In the genomic region with DNA sequence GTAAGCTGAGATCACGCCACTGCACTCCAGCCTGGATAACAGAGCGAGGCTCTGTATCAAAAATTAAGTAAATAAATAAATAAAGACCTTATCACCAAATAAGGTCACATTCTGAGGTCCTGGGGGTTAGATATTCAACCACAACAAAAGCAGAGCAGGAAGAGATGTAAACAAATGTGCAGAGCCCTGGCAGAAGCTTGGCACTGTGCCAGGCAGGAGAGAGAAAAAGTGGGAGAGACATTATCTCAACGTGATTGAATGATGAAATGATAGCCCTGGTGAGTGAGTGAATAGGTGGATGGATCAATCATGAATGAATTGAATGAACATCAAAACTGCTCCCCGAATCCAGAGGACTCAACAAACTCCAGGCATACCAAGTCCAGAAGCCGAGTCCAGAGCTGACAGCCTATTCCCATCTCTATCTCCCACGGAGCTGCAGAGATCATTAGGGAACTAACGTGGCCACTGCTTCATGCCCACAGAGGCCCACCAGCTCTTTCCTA, we compare ENCODE assay signal across 8 cellular contexts.
A peak's percentile ranks its signal among the peaks of the same experiment; 100 is the strongest.
DNase-seq lines count a peak whose midpoint lies in the region; ATAC-seq, FAIRE-seq and TF ChIP-seq lines count a peak whose summit lies in the region.

No MANE protein-coding gene starts in this region.

- WGBS in body of pancreas, 2 donors: 40 to 47% methylated on average over 7 of the region's 7 CpGs

- CTCF ChIA-PET in Caco-2 (lab: Charles Lee): interaction anchor here (0.7 to 1.8 kb wide), 3 partner anchors 45 to 106 kb away, joined by 5 to 10 read pairs (median 5); no protein-coding TSS in a partner anchor

- peaks cover 66% of the 10 kb centered on the region for H3K4me1 Mint-ChIP-seq in Caco-2 (ENCODE audit: low read depth, unreplicated experiment)

- H3K27me3 ChIP-seq in Caco-2 (replicated peaks; ENCODE audit: control insufficient read depth, insufficient read depth, low read length) (no peaks in the 10 kb centered on the region), body of pancreas (no peaks in the 10 kb centered on the region), neutrophil (no peaks in the 10 kb centered on the region)

- ATAC-seq in body of pancreas: no peak
- ATAC-seq in GM19351 (IDR thresholded peaks at IDR 0.05; ENCODE audit: unreplicated experiment): no peak
- no peak for ATAC-seq in GM21526 (IDR thresholded peaks at IDR 0.05; ENCODE audit: low FRiP score, unreplicated experiment)

- no peak overlapping the region for H3K4me3 Mint-ChIP-seq in Caco-2 (ENCODE audit: unreplicated experiment)

- peak overlapping the region; percentile 94 for H3K27ac Mint-ChIP-seq in Caco-2 (ENCODE audit: unreplicated experiment)

- DNase-seq in Caco-2 (no peak), NCI-H2171 treated with DMSO at 0.1 percent for 48 hours (lab: John Stamatoyannopoulos, UW) (peak; percentile 67), body of pancreas (peak in 1 of 4 donors; percentile 29), frontal cortex (ENCODE audit: low spot score in 2 of 2) (no peak), GOT3 (lab: John Stamatoyannopoulos, UW) (no peak)

- peaks cover 11% of the 10 kb centered on the region for H3K36me3 Mint-ChIP-seq in Caco-2 (ENCODE audit: insufficient read depth, unreplicated experiment)

- no TSS peak for BruUV-seq in Caco-2 (replicated peaks; lab: Mats Ljungman, UMichigan)

- H3K4me3 ChIP-seq in Caco-2 (ENCODE audit: low read depth, low read length): no peak overlapping the region
- H3K4me3 ChIP-seq in body of pancreas: no peak overlapping the region
- H3K4me3 ChIP-seq in neutrophil (ENCODE audit: low read depth in 1 of 2, low read length in 1 of 2): peak overlapping the region; percentile 59 to 62

- no peaks in the 10 kb centered on the region for H3K27me3 Mint-ChIP-seq in Caco-2 (ENCODE audit: insufficient read depth, unreplicated experiment)

- TF ChIP-seq CTCF in Caco-2 (IDR thresholded peaks at IDR 0.05; ENCODE audit: insufficient read depth in 1 of 2, low read depth in 1 of 2, low read length in 1 of 2, severe bottlenecking in 1 of 2, unreplicated experiment in 1 of 2): no peak
- no peak for TF ChIP-seq CTCF in body of pancreas (IDR thresholded peaks at IDR 0.05)
- TF ChIP-seq CTCF in neutrophil (IDR thresholded peaks at IDR 0.05): no peak

- POLR2A ChIA-PET in Caco-2 (lab: Charles Lee): interaction anchor here (0.5 to 1.6 kb wide), 6 partner anchors 10 to 432 kb away, joined by 3 to 17 read pairs (median 4); no protein-coding TSS in a partner anchor

- no peak for FAIRE-seq in frontal cortex (lab: Jason Lieb, UNC)

- no peaks in the 10 kb centered on the region for H3K9me3 Mint-ChIP-seq in Caco-2 (ENCODE audit: unreplicated experiment)

- H3K27ac ChIP-seq in body of pancreas (peak overlapping the region; percentile 35 to 92 (median 86)), neutrophil (peak overlapping the region; percentile 99)

- H3K9me3 ChIP-seq in Caco-2: no peaks in the 10 kb centered on the region
- H3K9me3 ChIP-seq in body of pancreas: no peaks in the 10 kb centered on the region
- no peaks in the 10 kb centered on the region for H3K9me3 ChIP-seq in neutrophil

- no peak for TF ChIP-seq POLR2A in body of pancreas (IDR thresholded peaks at IDR 0.05)

- peaks cover 76% of the 10 kb centered on the region for H3K4me1 ChIP-seq in Caco-2
- H3K4me1 ChIP-seq in body of pancreas: peaks cover 55% of the 10 kb centered on the region
- peaks cover 84 to 91% of the 10 kb centered on the region in 2 experiments for H3K4me1 ChIP-seq in neutrophil (ENCODE audit: control insufficient read depth in 1 of 2, insufficient read depth in 1 of 2, low read depth in 1 of 2, low read length in 1 of 2)

- no peaks in the 10 kb centered on the region for H3K36me3 ChIP-seq in Caco-2 (ENCODE audit: control insufficient read depth, insufficient read depth, low read length)
- no peaks in the 10 kb centered on the region for H3K36me3 ChIP-seq in body of pancreas (replicated peaks in 1 of 2; ENCODE audit: insufficient read depth in 1 of 2, low read depth in 2 of 2)
- H3K36me3 ChIP-seq in neutrophil: no peaks in the 10 kb centered on the region

- intact Hi-C loops in Caco-2 (cut with micrococcal nuclease; ENCODE audit: unreplicated experiment): loop anchor here (5.0 kb wide), 2 partner anchors 206 to 256 kb away; no protein-coding TSS in a partner anchor
- intact Hi-C loops in body of pancreas (cut with DNase I): no loop called here

Comparison
In these comparisons a context has a peak if more than half of its experiments do, and no peak if none do; other contexts are left out.
1. H3K4me3 ChIP-seq: peak in neutrophil (2 of 2); none in Caco-2 (single experiment) and body of pancreas (0 of 2).